Comparison of ENCODE assay signal across 10 cellular contexts in genomic region chr5:143004361-143004802, GRCh38.
DNase-seq lines count a peak whose midpoint lies in the region; ATAC-seq and TF ChIP-seq lines count a peak whose summit lies in the region.
"Had no signal": no experiment of that assay in that cellular context is flagged by ENCODE, and none has a peak within 500 bp of the region (broad histone marks: within the 10 kb centered on the region; RNA-seq: fewer than 3 reads in every experiment).

No MANE protein-coding gene starts in this region.

- intact Hi-C loops in A673 (cut with micrococcal nuclease; ENCODE audit: unreplicated experiment): loop anchor here (5.0 kb wide), 1 partner anchor 823 kb away; no protein-coding TSS in a partner anchor

- ATAC-seq in GM19043 (IDR thresholded peaks at IDR 0.05; ENCODE audit: low read depth, unreplicated experiment) (peak; percentile 37), HG03139 (IDR thresholded peaks at IDR 0.05; ENCODE audit: unreplicated experiment) (peak; percentile 33)

- BruUV-seq in A673 (replicated peaks; lab: Mats Ljungman, UMichigan): no TSS peak

- H3K36me3 ChIP-seq in BLaER1 treated with 17β-estradiol and CSF1 and Interleukin-3, amounts not matched to agents 10 nM and 100 nM: peaks cover 0 to 40% (median 0%) of the 10 kb centered on the region in 11 experiments; a peak in 10 of 22 replicates
- no peaks in the 10 kb centered on the region for H3K36me3 ChIP-seq in A673 (ENCODE audit: insufficient read depth, low read length, poor library complexity, severe bottlenecking)

- H3K4me1 ChIP-seq in BLaER1 treated with 17β-estradiol and CSF1 and Interleukin-3, amounts not matched to agents 10 nM and 100 nM: peaks cover 54 to 93% (median 83%) of the 10 kb centered on the region in 10 experiments
- peaks cover 31% of the 10 kb centered on the region for H3K4me1 ChIP-seq in A673 (ENCODE audit: insufficient read depth, low read length, poor library complexity, severe bottlenecking)

- H3K4me3 ChIP-seq in BLaER1 treated with 17β-estradiol and CSF1 and Interleukin-3, amounts not matched to agents 10 nM and 100 nM: peak overlapping the region in 1 of 10 experiments; percentile 4; a peak in 1 of 20 replicates
- H3K4me3 ChIP-seq in A673 (ENCODE audit: low read depth, low read length, poor library complexity, severe bottlenecking): no peak overlapping the region

- TF ChIP-seq CTCF in A673 (conservative IDR thresholded peaks at IDR 0.05; ENCODE audit: low read depth, low read length): no peak

- H3K27ac ChIP-seq in BLaER1 treated with 17β-estradiol and CSF1 and Interleukin-3, amounts not matched to agents 10 nM and 100 nM: peak overlapping the region; percentile 94 to 99 (median 98)
- H3K27ac ChIP-seq in A673 (ENCODE audit: low read depth, low read length, poor library complexity, severe bottlenecking): no peak overlapping the region

- CTCF ChIA-PET in A673 (lab: Charles Lee): no interaction called here

- H3K9me3 ChIP-seq in BLaER1 treated with 17β-estradiol and CSF1 and Interleukin-3, amounts not matched to agents 10 nM and 100 nM (replicated peaks in 1 of 11): peaks cover 0 to 34% (median 0%) of the 10 kb centered on the region in 11 experiments; a peak in 11 of 22 replicates
- no peaks in the 10 kb centered on the region for H3K9me3 ChIP-seq in A673 (ENCODE audit: low read depth, low read length, poor library complexity, severe bottlenecking)

- H3K9ac ChIP-seq in BLaER1 treated with 17β-estradiol and CSF1 and Interleukin-3, amounts not matched to agents 10 nM and 100 nM: peak overlapping the region; percentile 81 to 95 (median 87); a peak in 21 of 22 replicates

- peak overlapping the region; percentile 60 to 87 (median 74) for H3K4me2 ChIP-seq in BLaER1 treated with 17β-estradiol and CSF1 and Interleukin-3, amounts not matched to agents 10 nM and 100 nM

- no peaks in the 10 kb centered on the region for H3K27me3 ChIP-seq in BLaER1 treated with 17β-estradiol and CSF1 and Interleukin-3, amounts not matched to agents 10 nM and 100 nM
- no peaks in the 10 kb centered on the region for H3K27me3 ChIP-seq in A673 (replicated peaks; ENCODE audit: insufficient read depth, low read depth, low read length, poor library complexity)

- POLR2A ChIA-PET in A673 (lab: Charles Lee; ENCODE audit: low non-redundant PET): no interaction called here

- DNase-seq in astrocyte of the hippocampus (ENCODE audit: low read depth, low spot score) (peak; percentile 46), cerebellar nuclear complex (lab: John Stamatoyannopoulos, UW) (no peak), iPS-NIHi11 (ENCODE audit: low spot score) (no peak), A673 (ENCODE audit: low spot score) (no peak)
- DNase-seq in stimulated activated naive CD4-positive, alpha-beta T cell treated with Interleukin-2 at 50 U/mL for 16 hours (lab: John Stamatoyannopoulos, UW): no peak
- DNase-seq: CD4-positive, CD25-positive, alpha-beta regulatory T cell; NCI-H226 had no signal

- H4K20me1 ChIP-seq in BLaER1 treated with 17β-estradiol and CSF1 and Interleukin-3, amounts not matched to agents 10 nM and 100 nM: no peaks in the 10 kb centered on the region
